ENCODE assay signal across 30 cellular contexts in genomic region chr4:141858437-141858836, GRCh38.
"Had no signal": no experiment of that assay in that cellular context is flagged by ENCODE, and none has a peak within 500 bp of the region (broad histone marks: within the 10 kb centered on the region; RNA-seq: fewer than 3 reads in every experiment).

No MANE protein-coding gene starts in this region.

- H3K36me3 ChIP-seq: brain microvascular endothelial cell, cardiac muscle cell had no signal

- H3K27me3 ChIP-seq: body of pancreas, brain microvascular endothelial cell, cardiac muscle cell had no signal

- H3K27ac ChIP-seq: body of pancreas, brain microvascular endothelial cell, cardiac muscle cell, VCaP had no signal

- DNase-seq: activated B cell treated with CpG ODN at 0.5 μM for 24 hours; activated CD4-positive, alpha-beta memory T cell treated with anti-CD3 and anti-CD28 coated beads for 36 hours; activated CD4-positive, alpha-beta T cell treated with anti-CD3 and anti-CD28 coated beads for 4 hours; activated CD4-positive, alpha-beta T cell treated with anti-CD3 and anti-CD28 coated beads, Interleukin-2, amount 10 ng/mL, durations not matched to agents 24 days and 14 days; activated CD4-positive, alpha-beta T cell treated with anti-CD3 and anti-CD28 coated beads, Interleukin-2, amount 50 U/mL, for 1 hour; activated CD4-positive, alpha-beta T cell treated with anti-CD3 and anti-CD28 coated beads, Interleukin-2, amount 50 U/mL, for 4 hours; activated CD4-positive, CD25-positive, alpha-beta regulatory T cell treated with anti-CD3 and anti-CD28 coated beads, Interleukin-2, amount 50 U/mL, for 72 hours; activated CD8-positive, alpha-beta memory T cell treated with anti-CD3 and anti-CD28 coated beads, Interleukin-2, amount 50 U/mL, for 4 hours; activated CD8-positive, alpha-beta T cell treated with anti-CD3 and anti-CD28 coated beads for 36 hours; activated effector memory CD4-positive, alpha-beta T cell treated with anti-CD3 and anti-CD28 coated beads, Interleukin-2, amount 50 U/mL, for 16 hours; activated gamma-delta T cell treated with Interleukin-2 at 50 U/mL for 16 hours; activated naive CD4-positive, alpha-beta T cell; activated naive CD4-positive, alpha-beta T cell treated with anti-CD3 and anti-CD28 coated beads for 36 hours; activated naive CD4-positive, alpha-beta T cell treated with anti-CD3 and anti-CD28 coated beads, Interleukin-2, amount 50 U/mL, for 16 hours; activated naive CD8-positive, alpha-beta T cell treated with anti-CD3 and anti-CD28 coated beads for 36 hours; activated T-cell treated with anti-CD3 and anti-CD28 coated beads for 4 hours; activated T-cell treated with anti-CD3 and anti-CD28 coated beads, Interleukin-2, amount 50 U/mL, for 1 hour; activated T-cell treated with anti-CD3 and anti-CD28 coated beads, Interleukin-2, amount 50 U/mL, for 4 hours; activated T-cell treated with anti-CD3 and anti-CD28 coated beads, Interleukin-2, amount 50 U/mL, for 72 hours; aorta; body of pancreas; brain microvascular endothelial cell; cerebellar nuclear complex; T-helper 1 cell; T-helper 2 cell; T-helper 9 cell had no signal

- ATAC-seq: activated CD8-positive, alpha-beta T cell treated with anti-CD3 and anti-CD28 coated beads for 36 hours; activated naive CD4-positive, alpha-beta T cell treated with anti-CD3 and anti-CD28 coated beads, Interleukin-2, amount 50 U/mL, for 72 hours; activated T-cell treated with anti-CD3 and anti-CD28 coated beads, Interleukin-2, amount 50 U/mL, for 4 hours; activated T-cell treated with anti-CD3 and anti-CD28 coated beads, Interleukin-2, amount 50 U/mL, for 72 hours; activated T-helper 17 cell treated with anti-CD3 and anti-CD28 coated beads, Interleukin-2, amount 50 U/mL, for 72 hours; body of pancreas had no signal

- H3K9me3 ChIP-seq: body of pancreas had no signal

- H3K4me3 ChIP-seq: body of pancreas, cardiac muscle cell had no signal
